In genomic region chr9:78438765-78439164, GRCh38 we compare ENCODE assay signal across 16 cellular contexts.
A peak's percentile ranks its signal among the peaks of the same experiment; 100 is the strongest.
DNase-seq lines count a peak whose midpoint lies in the region; ATAC-seq and TF ChIP-seq lines count a peak whose summit lies in the region.
"Had no signal": no experiment of that assay in that cellular context is flagged by ENCODE, and none has a peak within 500 bp of the region (broad histone marks: within the 10 kb centered on the region; RNA-seq: fewer than 3 reads in every experiment).

No MANE protein-coding gene starts in this region.

- H3K36me3 ChIP-seq in ACC112 (ENCODE audit: insufficient read depth, low read length) (no peaks in the 10 kb centered on the region), IMR-90 (ENCODE audit: control insufficient read depth, insufficient read depth, low read length) (no peaks in the 10 kb centered on the region), neural progenitor cell (no peaks in the 10 kb centered on the region)
- H3K36me3 ChIP-seq: adrenal gland, heart right ventricle, thyroid gland had no signal

- peak overlapping the region; percentile 57 for H3K4me2 ChIP-seq in IMR-90 (ENCODE audit: low read depth, low read length)
- peak overlapping the region; percentile 61 for H3K4me2 ChIP-seq in neural progenitor cell

- H3K23ac ChIP-seq in IMR-90 (ENCODE audit: low read depth, low read length), result no peak overlapping the region

- H4K8ac ChIP-seq in IMR-90 (ENCODE audit: low read depth in 2 of 2, low read length in 2 of 2), result no peak overlapping the region; a peak in 1 of 4 replicates

- TF ChIP-seq POLR2A in IMR-90 (IDR thresholded peaks at IDR 0.05; ENCODE audit: low read depth, low read length), result no peak

- H3K79me1 ChIP-seq in IMR-90 (ENCODE audit: low read depth in 1 of 2, low read length in 2 of 2), result no peaks in the 10 kb centered on the region

- H4K91ac ChIP-seq in IMR-90 (ENCODE audit: insufficient read depth, low read depth, low read length), result no peak overlapping the region

- H3K9me1 ChIP-seq in IMR-90 (ENCODE audit: insufficient read depth, low read length), result no peaks in the 10 kb centered on the region

- H3K9ac ChIP-seq in IMR-90 (ENCODE audit: low read depth, low read length), result no peak overlapping the region
- no peak overlapping the region for H3K9ac ChIP-seq in neural progenitor cell

- H3K9me3 Mint-ChIP-seq in neural progenitor cell, result peaks cover 23% of the 10 kb centered on the region
- no peaks in the 10 kb centered on the region for H3K9me3 Mint-ChIP-seq in natural killer cell treated with Interleukin-12 subunit alpha and Interleukin-12 subunit beta and Interleukin-15 and Interleukin-18, amount 100 ng/mL, for 72 hours
- H3K9me3 Mint-ChIP-seq: activated CD4-positive, alpha-beta T cell treated with anti-CD3 and anti-CD28 coated beads, Interleukin-2, amount 10 ng/mL, durations not matched to agents 7 days and 5 days; natural killer cell; stimulated activated memory B cell treated with anti-CD40 and anti-IgM and Interleukin-4, amounts not matched to agents 10 μg/mL and 1 μg/mL and 100 μg/mL, for 72 hours had no signal

- 0 out of 2 replicates have a peak overlapping the region, but pooled peaks have one; percentile 36 for H2BK120ac ChIP-seq in IMR-90 (ENCODE audit: low read depth, low read length)

- H3K18ac ChIP-seq in IMR-90 (ENCODE audit: low read depth, low read length), result no peak overlapping the region

- in situ Hi-C loops in IMR-90 (cut with MboI; ENCODE audit: low sequenced_read_pairs), result loop anchor here (25.0 kb wide), 1 partner anchor 699 kb away; no protein-coding TSS in a partner anchor

- H4K5ac ChIP-seq in IMR-90 (ENCODE audit: low read depth, low read length), result no peak overlapping the region

- peaks cover 59% of the 10 kb centered on the region for H3F3A ChIP-seq in neural progenitor cell (ENCODE audit: low read depth)

- H2AFZ ChIP-seq in ACC112 (ENCODE audit: low read length, unreplicated experiment) (peak overlapping the region; percentile 43), IMR-90 (replicated peaks; ENCODE audit: low read length, poor library complexity) (peak overlapping the region; percentile 86), neural progenitor cell (replicated peaks) (no peak overlapping the region)

- intact Hi-C loops in IMR-90 (cut with micrococcal nuclease), result loop anchor here (1.0 to 2.0 kb wide), 4 partner anchors 72 to 1132 kb away; partner anchors contain the start of gene TLE4
- intact Hi-C loops in dorsolateral prefrontal cortex (cut with DNase I), result loop anchor here in 1 of 2 donors (2.0 kb wide), 1 partner anchor 66 kb away; no protein-coding TSS in a partner anchor

- no peaks in the 10 kb centered on the region for H3K79me2 ChIP-seq in ACC112 (ENCODE audit: control insufficient read depth, insufficient read depth, low read length, unreplicated experiment)
- no peaks in the 10 kb centered on the region for H3K79me2 ChIP-seq in neural progenitor cell (ENCODE audit: low read depth)

- H3K4me1 ChIP-seq in ACC112 (ENCODE audit: control insufficient read depth, insufficient read depth, low read length, unreplicated experiment) (peaks cover 5% of the 10 kb centered on the region), IMR-90 (ENCODE audit: control insufficient read depth, insufficient read depth, low read length) (no peaks in the 10 kb centered on the region), neural progenitor cell (peaks cover 43% of the 10 kb centered on the region)

- dilution Hi-C loops in IMR-90 (cut with HindIII; ENCODE audit: low sequenced_read_pairs, unreplicated experiment), result no loop called here

- no peak overlapping the region for H2BK5ac ChIP-seq in IMR-90 (ENCODE audit: low read depth, low read length, poor library complexity, severe bottlenecking)

- H3K36me3 Mint-ChIP-seq in neural progenitor cell, result peaks cover 14% of the 10 kb centered on the region
- no peaks in the 10 kb centered on the region for H3K36me3 Mint-ChIP-seq in natural killer cell treated with Interleukin-12 subunit alpha and Interleukin-12 subunit beta and Interleukin-15 and Interleukin-18, amount 100 ng/mL, for 72 hours
- H3K36me3 Mint-ChIP-seq: CD4-positive, alpha-beta memory T cell; natural killer cell; stimulated activated memory B cell treated with anti-CD40 and anti-IgM and Interleukin-4, amounts not matched to agents 10 μg/mL and 1 μg/mL and 100 μg/mL, for 72 hours had no signal

- H4K20me1 ChIP-seq in IMR-90 (ENCODE audit: insufficient read depth, low read length) (no peaks in the 10 kb centered on the region), neural progenitor cell (ENCODE audit: low read depth) (no peaks in the 10 kb centered on the region)

- H3K27ac ChIP-seq in ACC112 (ENCODE audit: low read depth, low read length), result no peak overlapping the region
- H3K27ac ChIP-seq in IMR-90 (ENCODE audit: insufficient read depth, low read length), result no peak overlapping the region
- H3K27ac ChIP-seq in dorsolateral prefrontal cortex, result peak overlapping the region in 46 of 59 donors; percentile 5 to 87 (median 54)
- H3K27ac ChIP-seq in neural progenitor cell, result peak overlapping the region; percentile 96
- H3K27ac ChIP-seq: adrenal gland, heart right ventricle, thyroid gland had no signal

- H3K4me3 Mint-ChIP-seq in neural progenitor cell, result peak overlapping the region; percentile 79
- no peak overlapping the region for H3K4me3 Mint-ChIP-seq in natural killer cell treated with Interleukin-12 subunit alpha and Interleukin-12 subunit beta and Interleukin-15 and Interleukin-18, amount 100 ng/mL, for 72 hours
- H3K4me3 Mint-ChIP-seq: activated CD4-positive, alpha-beta T cell treated with anti-CD3 and anti-CD28 coated beads, Interleukin-2, amount 10 ng/mL, durations not matched to agents 7 days and 5 days; endodermal cell; natural killer cell; stimulated activated memory B cell treated with anti-CD40 and anti-IgM and Interleukin-4, amounts not matched to agents 10 μg/mL and 1 μg/mL and 100 μg/mL, for 72 hours had no signal

- H3K14ac ChIP-seq in IMR-90 (replicated peaks; ENCODE audit: low read depth, low read length), result no peak overlapping the region

- H3K27me3 Mint-ChIP-seq in neural progenitor cell (ENCODE audit: insufficient read depth, low read depth), result peaks cover 25% of the 10 kb centered on the region
- peaks cover 21 to 28% of the 10 kb centered on the region in 2 donors for H3K27me3 Mint-ChIP-seq in natural killer cell treated with Interleukin-12 subunit alpha and Interleukin-12 subunit beta and Interleukin-15 and Interleukin-18, amount 100 ng/mL, for 72 hours

- no peak for TF ChIP-seq RAD21 in IMR-90 (IDR thresholded peaks at IDR 0.05; ENCODE audit: low read length)

- DNase-seq in IMR-90 (no peak), dorsolateral prefrontal cortex (no peak), neural progenitor cell (ENCODE audit: low spot score) (peak; percentile 46), GM19238 (ENCODE audit: insufficient read length, low spot score) (no peak), SHP77 (lab: John Stamatoyannopoulos, UW) (no peak), AG08396 (ENCODE audit: low spot score) (no peak)
- no peak for DNase-seq in natural killer cell treated with Interleukin-12 subunit alpha and Interleukin-12 subunit beta and Interleukin-15 and Interleukin-18, amount 100 ng/mL, for 72 hours (ENCODE audit: low spot score)

- no peak for ATAC-seq in IMR-90 (ENCODE audit: low read depth)
- no peak for ATAC-seq in natural killer cell treated with Interleukin-12 subunit alpha and Interleukin-12 subunit beta and Interleukin-15 and Interleukin-18, amount 100 ng/mL, for 72 hours

- TF ChIP-seq CTCF in IMR-90 (conservative IDR thresholded peaks at IDR 0.05; ENCODE audit: low read depth, low read length), result no peak
- TF ChIP-seq CTCF in dorsolateral prefrontal cortex (IDR thresholded peaks at IDR 0.05 in 54 of 56, conservative IDR thresholded peaks at IDR 0.05 in 2 of 56; ENCODE audit: low read depth in 1 of 56, partially characterized antibody in 56 of 56), result no peak
- TF ChIP-seq CTCF in neural progenitor cell (IDR thresholded peaks at IDR 0.05), result no peak

- no TSS peak for BruUV-seq in IMR-90 (replicated peaks; lab: Mats Ljungman, UMichigan)

- peak overlapping the region; percentile 18; the same call in 1 of the 2 replicates for H2BK20ac ChIP-seq in IMR-90 (ENCODE audit: low read depth, low read length)

- H3K4me3 ChIP-seq in ACC112 (ENCODE audit: low read depth, low read length) (peak overlapping the region; percentile 61), IMR-90 (ENCODE audit: insufficient read depth, low read depth, low read length) (no peak overlapping the region), dorsolateral prefrontal cortex (peak overlapping the region in 48 of 59 donors; percentile 11 to 66 (median 39)), neural progenitor cell (peak overlapping the region; percentile 25)
- H3K4me3 ChIP-seq: adrenal gland, thyroid gland had no signal

- POLR2A ChIA-PET in IMR-90 (lab: Charles Lee; ENCODE audit: unreplicated experiment), result no interaction called here

- H3K9me3 ChIP-seq in IMR-90 (ENCODE audit: control insufficient read depth, insufficient read depth, low read length) (no peaks in the 10 kb centered on the region), neural progenitor cell (ENCODE audit: low read depth) (no peaks in the 10 kb centered on the region)
- H3K9me3 ChIP-seq: adrenal gland, heart right ventricle, thyroid gland had no signal

- peak overlapping the region; percentile 78 for H3K27ac Mint-ChIP-seq in neural progenitor cell
- H3K27ac Mint-ChIP-seq in natural killer cell treated with Interleukin-12 subunit alpha and Interleukin-12 subunit beta and Interleukin-15 and Interleukin-18, amount 100 ng/mL, for 72 hours, result no peak overlapping the region
- H3K27ac Mint-ChIP-seq: activated CD4-positive, alpha-beta T cell treated with anti-CD3 and anti-CD28 coated beads, Interleukin-2, amount 10 ng/mL, durations not matched to agents 7 days and 5 days; natural killer cell; stimulated activated memory B cell treated with anti-CD40 and anti-IgM and Interleukin-4, amounts not matched to agents 10 μg/mL and 1 μg/mL and 100 μg/mL, for 72 hours had no signal

- no peak overlapping the region for H2AK9ac ChIP-seq in IMR-90 (replicated peaks; ENCODE audit: low read depth, low read length, poor library complexity)

- H3K4ac ChIP-seq in IMR-90 (ENCODE audit: low read depth, low read length), result no peak overlapping the region

- no CpG with 5 or more reads among the region's 9 CpGs for WGBS in IMR-90 (ENCODE audit: extremely low coverage in 2 of 2, insufficient read length in 1 of 2), 2 experiments

- no peak overlapping the region for H2AK5ac ChIP-seq in IMR-90 (ENCODE audit: low read depth, low read length)

- H2BK15ac ChIP-seq in IMR-90 (ENCODE audit: low read depth, low read length), result no peak overlapping the region

- H3K56ac ChIP-seq in IMR-90 (ENCODE audit: extremely low read depth, insufficient read depth, low read length), result no peak overlapping the region

- CTCF ChIA-PET in IMR-90 (lab: Yijun Ruan, JAX), result interaction anchor here (1.0 to 1.6 kb wide), 4 partner anchors 9 to 152 kb away, joined by 3 to 14 read pairs (median 4); no protein-coding TSS in a partner anchor

- H3K4me1 Mint-ChIP-seq in neural progenitor cell, result peaks cover 67% of the 10 kb centered on the region
- peaks cover 0 to 7% of the 10 kb centered on the region in 2 donors for H3K4me1 Mint-ChIP-seq in natural killer cell treated with Interleukin-12 subunit alpha and Interleukin-12 subunit beta and Interleukin-15 and Interleukin-18, amount 100 ng/mL, for 72 hours (ENCODE audit: low read depth in 2 of 2)
- H3K4me1 Mint-ChIP-seq: stimulated activated memory B cell treated with anti-CD40 and anti-IgM and Interleukin-4, amounts not matched to agents 10 μg/mL and 1 μg/mL and 100 μg/mL, for 72 hours had no signal

- peaks cover 13% of the 10 kb centered on the region for H3K27me3 ChIP-seq in ACC112 (ENCODE audit: insufficient read depth, low read length)
- peaks cover 14% of the 10 kb centered on the region for H3K27me3 ChIP-seq in IMR-90 (ENCODE audit: control insufficient read depth, insufficient read depth, low read length)
- H3K27me3 ChIP-seq in dorsolateral prefrontal cortex, result no peaks in the 10 kb centered on the region
- no peaks in the 10 kb centered on the region for H3K27me3 ChIP-seq in neural progenitor cell
- H3K27me3 ChIP-seq: adrenal gland, thyroid gland had no signal

Comparison
In these comparisons a context has a peak if more than half of its experiments do, and no peak if none do; other contexts are left out.
1. H3K27ac ChIP-seq: peak in dorsolateral prefrontal cortex (46 of 59) and neural progenitor cell (single experiment); none in ACC112 (single experiment) and IMR-90 (single experiment).